1 cellular context compared by ENCODE assay signal in the genomic region with DNA sequence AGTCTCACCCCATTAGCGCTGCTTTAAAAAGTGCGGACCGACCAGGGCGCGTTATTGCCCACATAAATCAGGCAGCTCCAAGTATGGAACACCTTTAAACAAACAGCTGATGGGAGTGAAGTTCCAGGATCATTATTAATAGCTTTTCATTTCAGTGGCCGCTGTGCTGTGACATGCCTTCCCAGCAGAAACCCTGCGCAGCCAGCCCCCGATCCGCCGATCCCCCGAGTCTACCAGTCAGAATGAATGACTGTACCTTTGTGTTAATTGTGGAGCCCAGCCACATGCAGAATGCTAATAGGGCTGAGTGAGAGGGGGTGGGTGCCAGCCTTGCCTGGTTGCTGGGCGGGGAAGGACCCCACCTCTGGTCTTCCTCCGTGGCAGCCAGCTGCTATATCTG.
TF ChIP-seq lines count a peak whose summit lies in the region.

No MANE protein-coding gene starts in this region.

TF ChIP-seq in WTC11, 78 proteins besides CTCF, POLR2A, EP300 and RAD21 (continued from another document):
- TF ChIP-seq, protein P1, sequence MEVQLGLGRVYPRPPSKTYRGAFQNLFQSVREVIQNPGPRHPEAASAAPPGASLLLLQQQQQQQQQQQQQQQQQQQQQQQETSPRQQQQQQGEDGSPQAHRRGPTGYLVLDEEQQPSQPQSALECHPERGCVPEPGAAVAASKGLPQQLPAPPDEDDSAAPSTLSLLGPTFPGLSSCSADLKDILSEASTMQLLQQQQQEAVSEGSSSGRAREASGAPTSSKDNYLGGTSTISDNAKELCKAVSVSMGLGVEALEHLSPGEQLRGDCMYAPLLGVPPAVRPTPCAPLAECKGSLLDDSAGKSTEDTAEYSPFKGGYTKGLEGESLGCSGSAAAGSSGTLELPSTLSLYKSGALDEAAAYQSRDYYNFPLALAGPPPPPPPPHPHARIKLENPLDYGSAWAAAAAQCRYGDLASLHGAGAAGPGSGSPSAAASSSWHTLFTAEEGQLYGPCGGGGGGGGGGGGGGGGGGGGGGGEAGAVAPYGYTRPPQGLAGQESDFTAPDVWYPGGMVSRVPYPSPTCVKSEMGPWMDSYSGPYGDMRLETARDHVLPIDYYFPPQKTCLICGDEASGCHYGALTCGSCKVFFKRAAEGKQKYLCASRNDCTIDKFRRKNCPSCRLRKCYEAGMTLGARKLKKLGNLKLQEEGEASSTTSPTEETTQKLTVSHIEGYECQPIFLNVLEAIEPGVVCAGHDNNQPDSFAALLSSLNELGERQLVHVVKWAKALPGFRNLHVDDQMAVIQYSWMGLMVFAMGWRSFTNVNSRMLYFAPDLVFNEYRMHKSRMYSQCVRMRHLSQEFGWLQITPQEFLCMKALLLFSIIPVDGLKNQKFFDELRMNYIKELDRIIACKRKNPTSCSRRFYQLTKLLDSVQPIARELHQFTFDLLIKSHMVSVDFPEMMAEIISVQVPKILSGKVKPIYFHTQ (CRISPR knock-in tag; IDR thresholded peaks at IDR 0.05), result no peak
- TF ChIP-seq, protein P2, sequence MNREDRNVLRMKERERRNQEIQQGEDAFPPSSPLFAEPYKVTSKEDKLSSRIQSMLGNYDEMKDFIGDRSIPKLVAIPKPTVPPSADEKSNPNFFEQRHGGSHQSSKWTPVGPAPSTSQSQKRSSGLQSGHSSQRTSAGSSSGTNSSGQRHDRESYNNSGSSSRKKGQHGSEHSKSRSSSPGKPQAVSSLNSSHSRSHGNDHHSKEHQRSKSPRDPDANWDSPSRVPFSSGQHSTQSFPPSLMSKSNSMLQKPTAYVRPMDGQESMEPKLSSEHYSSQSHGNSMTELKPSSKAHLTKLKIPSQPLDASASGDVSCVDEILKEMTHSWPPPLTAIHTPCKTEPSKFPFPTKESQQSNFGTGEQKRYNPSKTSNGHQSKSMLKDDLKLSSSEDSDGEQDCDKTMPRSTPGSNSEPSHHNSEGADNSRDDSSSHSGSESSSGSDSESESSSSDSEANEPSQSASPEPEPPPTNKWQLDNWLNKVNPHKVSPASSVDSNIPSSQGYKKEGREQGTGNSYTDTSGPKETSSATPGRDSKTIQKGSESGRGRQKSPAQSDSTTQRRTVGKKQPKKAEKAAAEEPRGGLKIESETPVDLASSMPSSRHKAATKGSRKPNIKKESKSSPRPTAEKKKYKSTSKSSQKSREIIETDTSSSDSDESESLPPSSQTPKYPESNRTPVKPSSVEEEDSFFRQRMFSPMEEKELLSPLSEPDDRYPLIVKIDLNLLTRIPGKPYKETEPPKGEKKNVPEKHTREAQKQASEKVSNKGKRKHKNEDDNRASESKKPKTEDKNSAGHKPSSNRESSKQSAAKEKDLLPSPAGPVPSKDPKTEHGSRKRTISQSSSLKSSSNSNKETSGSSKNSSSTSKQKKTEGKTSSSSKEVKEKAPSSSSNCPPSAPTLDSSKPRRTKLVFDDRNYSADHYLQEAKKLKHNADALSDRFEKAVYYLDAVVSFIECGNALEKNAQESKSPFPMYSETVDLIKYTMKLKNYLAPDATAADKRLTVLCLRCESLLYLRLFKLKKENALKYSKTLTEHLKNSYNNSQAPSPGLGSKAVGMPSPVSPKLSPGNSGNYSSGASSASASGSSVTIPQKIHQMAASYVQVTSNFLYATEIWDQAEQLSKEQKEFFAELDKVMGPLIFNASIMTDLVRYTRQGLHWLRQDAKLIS (CRISPR knock-in tag; IDR thresholded peaks at IDR 0.05; ENCODE audit: borderline replicate concordance), result no peak
- TF ChIP-seq, protein P3, sequence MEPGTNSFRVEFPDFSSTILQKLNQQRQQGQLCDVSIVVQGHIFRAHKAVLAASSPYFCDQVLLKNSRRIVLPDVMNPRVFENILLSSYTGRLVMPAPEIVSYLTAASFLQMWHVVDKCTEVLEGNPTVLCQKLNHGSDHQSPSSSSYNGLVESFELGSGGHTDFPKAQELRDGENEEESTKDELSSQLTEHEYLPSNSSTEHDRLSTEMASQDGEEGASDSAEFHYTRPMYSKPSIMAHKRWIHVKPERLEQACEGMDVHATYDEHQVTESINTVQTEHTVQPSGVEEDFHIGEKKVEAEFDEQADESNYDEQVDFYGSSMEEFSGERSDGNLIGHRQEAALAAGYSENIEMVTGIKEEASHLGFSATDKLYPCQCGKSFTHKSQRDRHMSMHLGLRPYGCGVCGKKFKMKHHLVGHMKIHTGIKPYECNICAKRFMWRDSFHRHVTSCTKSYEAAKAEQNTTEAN (CRISPR knock-in tag; IDR thresholded peaks at IDR 0.05), result no peak
- no peak for TF ChIP-seq OVOL2 (CRISPR knock-in tag; IDR thresholded peaks at IDR 0.05; ENCODE audit: borderline replicate concordance)
- TF ChIP-seq RORB (CRISPR knock-in tag; IDR thresholded peaks at IDR 0.05), result no peak
